In genomic region chr7:158761945-158762344, GRCh38 we compare ENCODE assay signal across 15 cellular contexts.
"Had no signal": no experiment of that assay in that cellular context is flagged by ENCODE, and none has a peak within 500 bp of the region (broad histone marks: within the 10 kb centered on the region; RNA-seq: fewer than 3 reads in every experiment).

No MANE protein-coding gene starts in this region.

- H3K27me3 Mint-ChIP-seq: stimulated activated naive CD8-positive, alpha-beta T cell treated with anti-CD3 and anti-CD28 coated beads, Interleukin-15, amount 100 ng/mL, for 72 hours had no signal

- H3K9me3 ChIP-seq: psoas muscle, right lobe of liver had no signal

- H3K4me3 Mint-ChIP-seq: stimulated activated naive CD8-positive, alpha-beta T cell treated with anti-CD3 and anti-CD28 coated beads, Interleukin-15, amount 100 ng/mL, for 72 hours had no signal

- H3K27ac ChIP-seq: psoas muscle, right lobe of liver, SK-N-MC had no signal

- ATAC-seq: activated CD4-positive, CD25-positive, alpha-beta regulatory T cell treated with anti-CD3 and anti-CD28 coated beads, Interleukin-2, amount 50 U/mL, for 24 hours; esophagus mucosa; left colon; psoas muscle; right lobe of liver; stimulated activated naive CD8-positive, alpha-beta T cell treated with anti-CD3 and anti-CD28 coated beads, Interleukin-15, amount 100 ng/mL, for 72 hours had no signal

- DNase-seq: activated T-cell treated with anti-CD3 and anti-CD28 coated beads, Interleukin-2, amount 50 U/mL, for 48 hours; amniotic stem cell; left colon; occipital lobe; psoas muscle; right lobe of liver; stimulated activated CD4-positive, alpha-beta T cell treated with anti-CD3 and anti-CD28 coated beads, Interleukin-4, amount 100 ng/mL, for 4 hours; stimulated activated CD8-positive, alpha-beta memory T cell treated with anti-CD3 and anti-CD28 coated beads, Interleukin-4, amount 100 ng/mL, for 48 hours; stimulated activated naive CD8-positive, alpha-beta T cell treated with anti-CD3 and anti-CD28 coated beads, Interleukin-15, amount 100 ng/mL, for 72 hours; T-helper 9 cell had no signal

- H3K4me2 ChIP-seq: smooth muscle cell had no signal

- H3K9me3 Mint-ChIP-seq: stimulated activated naive CD8-positive, alpha-beta T cell treated with anti-CD3 and anti-CD28 coated beads, Interleukin-15, amount 100 ng/mL, for 72 hours had no signal

- H3K27me3 ChIP-seq: right lobe of liver had no signal

- H3K4me1 ChIP-seq: psoas muscle, right lobe of liver had no signal

- H3K4me3 ChIP-seq: lung, psoas muscle, right lobe of liver, SK-N-MC, smooth muscle cell had no signal
